In the genomic region with DNA sequence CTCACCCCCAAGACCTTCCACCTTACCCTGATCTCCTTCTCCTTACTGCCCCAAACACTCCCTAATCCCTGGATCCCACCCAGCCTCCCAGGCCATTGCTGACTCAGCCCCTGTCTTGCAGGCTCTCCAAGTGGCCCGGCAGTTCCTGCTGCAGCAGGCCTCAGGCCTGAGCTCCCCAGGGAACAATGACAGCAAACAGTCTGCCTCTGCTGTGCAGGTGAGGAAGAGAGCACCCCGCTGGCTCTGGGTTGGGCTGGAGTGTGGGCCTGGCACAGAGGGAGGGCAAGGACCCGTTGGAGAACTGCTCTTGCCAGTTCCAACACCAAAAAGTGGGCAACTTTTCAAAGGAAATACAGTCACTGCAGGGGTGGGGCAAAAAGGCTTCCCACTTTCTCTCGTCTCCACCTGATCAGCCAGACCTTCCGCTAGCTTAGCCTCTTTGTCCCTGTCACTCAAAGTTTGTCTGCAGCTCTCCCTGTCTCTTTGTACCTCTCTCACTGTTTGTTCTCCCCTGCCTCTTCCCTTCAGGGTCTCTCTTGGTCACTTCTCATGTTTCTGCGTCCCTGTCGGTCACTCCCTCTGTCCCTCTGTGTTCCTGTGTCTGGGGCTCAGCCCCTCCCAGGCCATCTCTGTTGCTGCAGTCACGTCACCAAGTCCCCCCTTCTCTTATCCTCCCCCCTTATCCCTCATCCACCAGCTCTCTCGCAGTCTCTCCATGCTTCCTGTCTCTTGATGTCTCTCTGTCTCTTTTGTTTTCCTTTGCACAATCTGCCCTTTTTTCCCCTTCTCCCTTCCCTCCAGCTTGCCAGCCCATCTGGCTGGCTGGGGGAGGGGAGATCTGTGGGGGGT, we compare ENCODE assay signal across 1 cellular context.
TF ChIP-seq lines count a peak whose summit lies in the region.

No MANE protein-coding gene starts in this region.

TF ChIP-seq in neural cell, 6 proteins besides CTCF, POLR2A, EP300 and RAD21 (continued from another document):
- TF ChIP-seq, protein P1, sequence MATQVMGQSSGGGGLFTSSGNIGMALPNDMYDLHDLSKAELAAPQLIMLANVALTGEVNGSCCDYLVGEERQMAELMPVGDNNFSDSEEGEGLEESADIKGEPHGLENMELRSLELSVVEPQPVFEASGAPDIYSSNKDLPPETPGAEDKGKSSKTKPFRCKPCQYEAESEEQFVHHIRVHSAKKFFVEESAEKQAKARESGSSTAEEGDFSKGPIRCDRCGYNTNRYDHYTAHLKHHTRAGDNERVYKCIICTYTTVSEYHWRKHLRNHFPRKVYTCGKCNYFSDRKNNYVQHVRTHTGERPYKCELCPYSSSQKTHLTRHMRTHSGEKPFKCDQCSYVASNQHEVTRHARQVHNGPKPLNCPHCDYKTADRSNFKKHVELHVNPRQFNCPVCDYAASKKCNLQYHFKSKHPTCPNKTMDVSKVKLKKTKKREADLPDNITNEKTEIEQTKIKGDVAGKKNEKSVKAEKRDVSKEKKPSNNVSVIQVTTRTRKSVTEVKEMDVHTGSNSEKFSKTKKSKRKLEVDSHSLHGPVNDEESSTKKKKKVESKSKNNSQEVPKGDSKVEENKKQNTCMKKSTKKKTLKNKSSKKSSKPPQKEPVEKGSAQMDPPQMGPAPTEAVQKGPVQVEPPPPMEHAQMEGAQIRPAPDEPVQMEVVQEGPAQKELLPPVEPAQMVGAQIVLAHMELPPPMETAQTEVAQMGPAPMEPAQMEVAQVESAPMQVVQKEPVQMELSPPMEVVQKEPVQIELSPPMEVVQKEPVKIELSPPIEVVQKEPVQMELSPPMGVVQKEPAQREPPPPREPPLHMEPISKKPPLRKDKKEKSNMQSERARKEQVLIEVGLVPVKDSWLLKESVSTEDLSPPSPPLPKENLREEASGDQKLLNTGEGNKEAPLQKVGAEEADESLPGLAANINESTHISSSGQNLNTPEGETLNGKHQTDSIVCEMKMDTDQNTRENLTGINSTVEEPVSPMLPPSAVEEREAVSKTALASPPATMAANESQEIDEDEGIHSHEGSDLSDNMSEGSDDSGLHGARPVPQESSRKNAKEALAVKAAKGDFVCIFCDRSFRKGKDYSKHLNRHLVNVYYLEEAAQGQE (IDR thresholded peaks at IDR 0.05; ENCODE audit: borderline replicate concordance): no peak
